Comparison of ENCODE assay signal across 16 cellular contexts in genomic region chr14:94120667-94121335, GRCh38. TPM values are rescaled to one million over a fixed set of nuclear protein-coding genes. Genes with fewer than 3 reads are reported as not detected.
A peak's percentile ranks its signal among the peaks of the same experiment; 100 is the strongest.
DNase-seq lines count a peak whose midpoint lies in the region; ATAC-seq and TF ChIP-seq lines count a peak whose summit lies in the region.
"Had no signal": no experiment of that assay in that cellular context is flagged by ENCODE, and none has a peak within 500 bp of the region (broad histone marks: within the 10 kb centered on the region; RNA-seq: fewer than 3 reads in every experiment).

No MANE protein-coding gene starts in this region.

- H3K36me3 ChIP-seq in GM23248 (ENCODE audit: low read depth) (no peaks in the 10 kb centered on the region), stomach (peaks cover 0 to 3% (median 0%) of the 10 kb centered on the region in 4 donors)
- H3K36me3 ChIP-seq: cardiac muscle cell, thyroid gland had no signal

- no peak for TF ChIP-seq EP300 in stomach (IDR thresholded peaks at IDR 0.05)

- no peaks in the 10 kb centered on the region for H4K20me1 ChIP-seq in GM23248 (ENCODE audit: insufficient read depth)

- in situ Hi-C loops in GM23248 (cut with MboI): no loop called here

- intact Hi-C loops in stomach (cut with DNase I; ENCODE audit: low total_unique reads): no loop called here

- ATAC-seq in GM21717 (IDR thresholded peaks at IDR 0.05; ENCODE audit: unreplicated experiment) (no peak), GM18907 (IDR thresholded peaks at IDR 0.05; ENCODE audit: unreplicated experiment) (no peak)
- ATAC-seq: psoas muscle had no signal

- no peak for TF ChIP-seq CTCF in foreskin fibroblast (IDR thresholded peaks at IDR 0.05; ENCODE audit: low read depth, low read length)
- TF ChIP-seq CTCF in stomach (IDR thresholded peaks at IDR 0.05): no peak

- no peak overlapping the region for H3K4me3 ChIP-seq in GM23248
- H3K4me3 ChIP-seq in foreskin fibroblast (ENCODE audit: low read depth in 1 of 2, low read length in 2 of 2): no peak overlapping the region
- H3K4me3 ChIP-seq in stomach: no peak overlapping the region
- H3K4me3 ChIP-seq: cardiac muscle cell, psoas muscle, thyroid gland had no signal

- H3K79me2 ChIP-seq in GM23248 (ENCODE audit: insufficient read depth): no peaks in the 10 kb centered on the region

- H3K4me1 ChIP-seq in GM23248 (ENCODE audit: insufficient read depth): peaks cover 15% of the 10 kb centered on the region
- no peaks in the 10 kb centered on the region for H3K4me1 ChIP-seq in stomach
- H3K4me1 ChIP-seq: psoas muscle, thyroid gland had no signal

- no peaks in the 10 kb centered on the region for H3K9me2 ChIP-seq in GM23248 (ENCODE audit: insufficient read depth)

- H3K4me2 ChIP-seq in GM23248 (ENCODE audit: unreplicated experiment): no peak overlapping the region

- no peak for TF ChIP-seq POLR2A in stomach (IDR thresholded peaks at IDR 0.05)

- no peak overlapping the region for H2AFZ ChIP-seq in GM23248

- H3K27me3 ChIP-seq in GM23248 (replicated peaks; ENCODE audit: insufficient read depth) (no peaks in the 10 kb centered on the region; the same call in 1 of the 2 replicates), stomach (no peaks in the 10 kb centered on the region)
- H3K27me3 ChIP-seq: cardiac muscle cell, thyroid gland had no signal

- DNase-seq in GM23248: peak; percentile 86
- peak; percentile 36 for DNase-seq in amniotic stem cell (lab: John Stamatoyannopoulos, UW)
- DNase-seq in foreskin fibroblast: peak; percentile 78 to 91
- peak; percentile 8 for DNase-seq in stomach
- no peak for DNase-seq in midbrain (lab: John Stamatoyannopoulos, UW)
- DNase-seq: activated naive CD4-positive, alpha-beta T cell; CD8-positive, alpha-beta memory T cell; kidney; NCI-H2227 treated with DMSO at 0.1 percent for 48 hours; psoas muscle; thyroid gland had no signal

- WGBS in GM23248 (ENCODE audit: low coverage in 1 of 2, low lambda C conversion rate in 2 of 2, missing lambda C conversion rate in 2 of 2), 2 experiments: 48 to 50% methylated on average over 5 of the region's 5 CpGs
- 78 to 89% (median 84%) methylated on average over 5 of the region's 5 CpGs for WGBS in stomach, 5 donors

- no peak overlapping the region for H3K9ac ChIP-seq in GM23248

- peaks cover 12% of the 10 kb centered on the region for H3F3A ChIP-seq in GM23248 (ENCODE audit: insufficient read depth)

- H3K27ac ChIP-seq in GM23248 (peak overlapping the region; percentile 68), stomach (no peak overlapping the region)
- H3K27ac ChIP-seq: cardiac muscle cell, psoas muscle, thyroid gland, VCaP had no signal

- no peaks in the 10 kb centered on the region for H3K9me3 ChIP-seq in GM23248 (ENCODE audit: low read depth)
- H3K9me3 ChIP-seq in stomach: peaks cover 0 to 20% (median 15%) of the 10 kb centered on the region in 4 donors
- H3K9me3 ChIP-seq: thyroid gland had no signal

RNA-seq across cellular contexts. Expression of gene IFI27L2, which starts 8.6 kb away (rescaled TPM):
- total RNA-seq in GM23248 (2014; rRNA removed; shearing (Covaris generic)): 61.7 and 95.3 TPM in 2 replicates
- 161 and 170 TPM in 2 replicates for polyA plus RNA-seq in GM23248 (2016; fragmentation: Nextera tagmentation; extraction: Ambion mirVana)
- 10 to 100 TPM in 3 of 5 donors, 1 to 10 TPM in 2; 4.9 to 61.7 (median 24.8) TPM for total RNA-seq in stomach
- 100 to 1,000 TPM in 2 of 3 donors, 10 to 100 TPM in 1; 87.8 to 133 (median 103) TPM for polyA plus RNA-seq in stomach

RNA-seq across cellular contexts. Expression of gene IFI27, which starts 10.3 kb away (rescaled TPM):
- total RNA-seq in GM23248 (2014; rRNA removed; shearing (Covaris generic)): not detected in 2 replicates
- polyA plus RNA-seq in GM23248 (2016; fragmentation: Nextera tagmentation; extraction: Ambion mirVana) (not detected in 2 replicates), stomach (1,000 to 10,000 TPM in 1 of 3 donors, 100 to 1,000 TPM in 2; 292 to 1,115 (median 874) TPM)
- 100 to 1,000 TPM in 3 of 5 donors, 10 to 100 TPM in 2; 12.9 to 276 (median 118) TPM for total RNA-seq in stomach
- total RNA-seq: G401 had no signal

RNA-seq across cellular contexts. Expression of gene IFI27L1, which starts 39.7 kb away (rescaled TPM):
- total RNA-seq in GM23248 (2014; rRNA removed; shearing (Covaris generic)): 13.5 and 14.2 TPM in 2 replicates
- 31.8 and 32.6 TPM in 2 replicates for polyA plus RNA-seq in GM23248 (2016; fragmentation: Nextera tagmentation; extraction: Ambion mirVana)
- 10 to 100 TPM in 2 of 5 donors, 1 to 10 TPM in 2, not detected in 1; 1.6 to 17.1 (median 9.3) TPM for total RNA-seq in stomach
- polyA plus RNA-seq in stomach: 10 to 100 TPM in 2 of 3 donors, 1 to 10 TPM in 1; 9.9 to 33.7 (median 23.5) TPM

RNA-seq across cellular contexts. Expression of gene DDX24, which starts 39.8 kb away (rescaled TPM):
- 123 and 125 TPM in 2 replicates for total RNA-seq in GM23248 (2014; rRNA removed; shearing (Covaris generic))
- polyA plus RNA-seq in GM23248 (2016; fragmentation: Nextera tagmentation; extraction: Ambion mirVana) (143 and 149 TPM in 2 replicates), stomach (10 to 100 TPM; 47.4 to 73.8 (median 61.2) TPM)
- total RNA-seq in stomach: 100 to 1,000 TPM in 2 of 5 donors, 10 to 100 TPM in 3; 39.1 to 236 (median 84.4) TPM

RNA-seq across cellular contexts. Expression of gene PPP4R4, which starts 53.3 kb away (rescaled TPM):
- under 0.01 and 0.22 TPM in 2 replicates for total RNA-seq in GM23248 (2014; rRNA removed; shearing (Covaris generic))
- polyA plus RNA-seq in GM23248 (2016; fragmentation: Nextera tagmentation; extraction: Ambion mirVana): 0.11 TPM in 2 replicates
- total RNA-seq in stomach: 10 to 100 TPM in 1 of 5 donors, 1 to 10 TPM in 1, under 1 TPM in 2, not detected in 1; under 0.01 to 11.7 (median 0.77) TPM
- 1 to 10 TPM in 1 of 3 donors, under 1 TPM in 2; 0.28 to 1.1 (median 0.50) TPM for polyA plus RNA-seq in stomach

Comparison
In these comparisons a context has a peak if more than half of its experiments do, and no peak if none do; other contexts are left out.
1. RNA of gene IFI27, which starts 10.3 kb away (total RNA-seq): 12.9 to 276 TPM in stomach; not detected in GM23248; every median in the first group is over 10 times any median in the second.